Comparison of ENCODE assay signal across 17 cellular contexts in genomic region chr10:43218206-43218950, GRCh38. TPM values are rescaled to one million over a fixed set of nuclear protein-coding genes. Genes with fewer than 3 reads are reported as not detected.
A peak's percentile ranks its signal among the peaks of the same experiment; 100 is the strongest.
DNase-seq lines count a peak whose midpoint lies in the region; ATAC-seq and TF ChIP-seq lines count a peak whose summit lies in the region.
"Had no signal": no experiment of that assay in that cellular context is flagged by ENCODE, and none has a peak within 500 bp of the region (broad histone marks: within the 10 kb centered on the region; RNA-seq: fewer than 3 reads in every experiment).

No MANE protein-coding gene starts in this region.

- H3K36me3 Mint-ChIP-seq in chondrocyte (ENCODE audit: low read depth), result no peaks in the 10 kb centered on the region
- H3K36me3 Mint-ChIP-seq in GM23338 (ENCODE audit: low read depth), result no peaks in the 10 kb centered on the region
- H3K36me3 Mint-ChIP-seq: activated naive CD8-positive, alpha-beta T cell had no signal

- H3K27ac ChIP-seq in right atrium auricular region (no peak overlapping the region), tibial nerve (peak overlapping the region; percentile 77 to 97 (median 86)), GM23338 (ENCODE audit: low read depth) (no peak overlapping the region)
- H3K27ac ChIP-seq: gastrocnemius medialis had no signal

- H3K4me3 ChIP-seq in right atrium auricular region (no peak overlapping the region), tibial nerve (no peak overlapping the region), GM23338 (no peak overlapping the region)
- H3K4me3 ChIP-seq: gastrocnemius medialis had no signal

- ATAC-seq in left ventricle myocardium superior, result peak; percentile 22
- no peak for ATAC-seq in GM21528 (IDR thresholded peaks at IDR 0.05; ENCODE audit: low FRiP score, unreplicated experiment)
- no peak for ATAC-seq in HG03439 (IDR thresholded peaks at IDR 0.05; ENCODE audit: unreplicated experiment)
- ATAC-seq in GM23338, result no peak
- ATAC-seq: gastrocnemius medialis had no signal

- H3K27ac Mint-ChIP-seq in chondrocyte (ENCODE audit: unreplicated experiment) (no peak overlapping the region), GM23338 (no peak overlapping the region)
- H3K27ac Mint-ChIP-seq: activated naive CD8-positive, alpha-beta T cell had no signal

- DNase-seq in left ventricle myocardium superior (no peak), right atrium auricular region (ENCODE audit: low spot score) (no peak), chondrocyte (ENCODE audit: low spot score) (peak; percentile 71), midbrain (lab: John Stamatoyannopoulos, UW) (peak; percentile 56), tibial nerve (ENCODE audit: low spot score in 2 of 2) (no peak), GM23338 (ENCODE audit: low spot score) (no peak)
- DNase-seq: activated CD4-positive, CD25-positive, alpha-beta regulatory T cell; activated CD8-positive, alpha-beta memory T cell treated with anti-CD3 and anti-CD28 coated beads, Interleukin-2, amount 50 U/mL, for 48 hours; effector memory CD4-positive, alpha-beta T cell; gastrocnemius medialis; Karpas-422; NCI-H2081 treated with DMSO at 0.1 percent for 48 hours; NK-92 treated with Interleukin-12 subunit alpha and Interleukin-12 subunit beta, amount 100 ng/mL, for 24 hours had no signal

- no peaks in the 10 kb centered on the region for H4K20me1 ChIP-seq in GM23338 (replicated peaks; ENCODE audit: insufficient read depth)

- no peak overlapping the region for H2AFZ ChIP-seq in GM23338

- peaks cover 5% of the 10 kb centered on the region for H3K4me1 Mint-ChIP-seq in chondrocyte (ENCODE audit: low read depth)
- peaks cover 12% of the 10 kb centered on the region for H3K4me1 Mint-ChIP-seq in GM23338

- H3K9me3 Mint-ChIP-seq in chondrocyte (ENCODE audit: low read depth) (no peaks in the 10 kb centered on the region), GM23338 (no peaks in the 10 kb centered on the region)
- H3K9me3 Mint-ChIP-seq: nephron had no signal

- no peaks in the 10 kb centered on the region for H3K9me3 ChIP-seq in right atrium auricular region
- no peaks in the 10 kb centered on the region for H3K9me3 ChIP-seq in tibial nerve
- H3K9me3 ChIP-seq: gastrocnemius medialis had no signal

- no peaks in the 10 kb centered on the region for H3K79me2 ChIP-seq in GM23338 (replicated peaks; ENCODE audit: insufficient read depth)

- H3K27me3 Mint-ChIP-seq in chondrocyte (ENCODE audit: low read depth) (peaks cover 24% of the 10 kb centered on the region), GM23338 (ENCODE audit: insufficient read depth, low read depth, poor library complexity) (peaks cover 11% of the 10 kb centered on the region)
- H3K27me3 Mint-ChIP-seq: activated naive CD8-positive, alpha-beta T cell had no signal

- H3K4me3 Mint-ChIP-seq in chondrocyte (ENCODE audit: unreplicated experiment) (no peak overlapping the region), GM23338 (no peak overlapping the region)
- H3K4me3 Mint-ChIP-seq: activated naive CD8-positive, alpha-beta T cell; nephron had no signal

- H3K9me2 ChIP-seq in GM23338 (ENCODE audit: insufficient read depth), result no peaks in the 10 kb centered on the region

- H3F3A ChIP-seq in GM23338 (replicated peaks; ENCODE audit: low read depth), result no peaks in the 10 kb centered on the region

- H3K4me1 ChIP-seq in right atrium auricular region (peaks cover 0 to 12% of the 10 kb centered on the region in 2 donors), tibial nerve (peaks cover 0 to 61% (median 27%) of the 10 kb centered on the region in 4 donors), GM23338 (ENCODE audit: insufficient read depth) (no peaks in the 10 kb centered on the region)
- H3K4me1 ChIP-seq: gastrocnemius medialis had no signal

- TF ChIP-seq EP300 in tibial nerve (IDR thresholded peaks at IDR 0.05), result peak; percentile 77 to 91

- intact Hi-C loops in left ventricle myocardium superior (cut with micrococcal nuclease), result no loop called here

- H3K36me3 ChIP-seq in right atrium auricular region (no peaks in the 10 kb centered on the region), tibial nerve (no peaks in the 10 kb centered on the region), GM23338 (ENCODE audit: insufficient read depth) (no peaks in the 10 kb centered on the region)
- H3K36me3 ChIP-seq: gastrocnemius medialis had no signal

- no peak overlapping the region for H3K4me2 ChIP-seq in GM23338

- TF ChIP-seq POLR2A in tibial nerve (IDR thresholded peaks at IDR 0.05), result no peak

- WGBS in tibial nerve, 2 donors, result 58 to 61% methylated on average over 17 to 18 of the region's 18 CpGs

- TF ChIP-seq CTCF in right atrium auricular region (IDR thresholded peaks at IDR 0.05), result no peak
- TF ChIP-seq CTCF in chondrocyte (IDR thresholded peaks at IDR 0.05), result no peak
- TF ChIP-seq CTCF in tibial nerve (IDR thresholded peaks at IDR 0.05), result no peak
- no peak for TF ChIP-seq CTCF in GM23338 (conservative IDR thresholded peaks at IDR 0.05; ENCODE audit: low read depth in 2 of 2)

- H3K27me3 ChIP-seq in right atrium auricular region (no peaks in the 10 kb centered on the region), tibial nerve (no peaks in the 10 kb centered on the region), GM23338 (ENCODE audit: insufficient read depth) (no peaks in the 10 kb centered on the region)
- H3K27me3 ChIP-seq: gastrocnemius medialis had no signal

TF ChIP-seq in GM23338, 12 proteins besides CTCF, POLR2A, EP300 and RAD21 (continues in another document):
- no peak for TF ChIP-seq STAT1 (IDR thresholded peaks at IDR 0.05; ENCODE audit: unreplicated experiment)
- no peak for TF ChIP-seq CREB1 (CRISPR knock-in tag; IDR thresholded peaks at IDR 0.05; ENCODE audit: low read depth)
- no peak for TF ChIP-seq ZNF462 (CRISPR knock-in tag; IDR thresholded peaks at IDR 0.05)

RNA-seq across cellular contexts. Expression of gene RASGEF1A, which starts 48.5 kb away (rescaled TPM):
- 2.7 TPM for total RNA-seq in left ventricle myocardium superior
- total RNA-seq in right atrium auricular region, result 1 to 10 TPM; 2.9 to 3.0 TPM
- total RNA-seq in chondrocyte, result 0.05 to 0.18 TPM in 2 of 3 replicates, not detected in the other
- 10 to 100 TPM in 3 of 4 donors, 1 to 10 TPM in 1; 7.5 to 39.0 (median 13.1) TPM for total RNA-seq in tibial nerve
- 34.6 and 37.8 TPM in 2 replicates for total RNA-seq in GM23338 (2014; rRNA removed; shearing (Covaris generic))
- 8.0 and 8.1 TPM in 2 replicates for polyA plus RNA-seq in GM23338 (2016; fragmentation: Nextera tagmentation; extraction: Ambion mirVana)

Comparison
In these comparisons a context has a peak if more than half of its experiments do, and no peak if none do; other contexts are left out.
1. DNase-seq: peak in chondrocyte (single experiment) and midbrain (single experiment); none in left ventricle myocardium superior (single experiment), right atrium auricular region (single experiment), tibial nerve (0 of 2) and GM23338 (single experiment).
2. H3K27ac ChIP-seq: peak in tibial nerve (4 of 4); none in right atrium auricular region (0 of 2) and GM23338 (single experiment).